ENCODE assay signal across 36 cellular contexts in the genomic region with DNA sequence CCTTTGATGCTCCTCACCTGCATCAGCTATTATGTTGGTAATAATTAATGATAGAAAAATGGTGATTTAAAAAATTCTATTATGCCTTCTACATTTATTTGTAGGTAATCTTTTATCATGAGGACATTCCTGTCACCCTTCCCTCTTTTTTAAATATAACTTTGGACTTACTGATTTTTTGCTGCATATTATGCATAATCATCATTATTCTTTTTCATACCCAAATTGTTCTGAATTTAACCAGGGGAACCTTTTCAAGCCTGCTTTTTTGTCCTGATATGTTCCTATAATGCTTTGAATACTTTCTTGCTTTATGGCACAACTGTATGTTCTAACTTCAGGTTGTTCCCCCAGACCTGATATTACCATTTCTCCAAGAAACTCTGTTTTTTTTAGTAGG.
"Had no signal": no experiment of that assay in that cellular context is flagged by ENCODE, and none has a peak within 500 bp of the region (broad histone marks: within the 10 kb centered on the region; RNA-seq: fewer than 3 reads in every experiment).

No MANE protein-coding gene starts in this region.

- H3K27ac Mint-ChIP-seq: activated B cell treated with CpG ODN at 0.5 μM for 24 hours; activated CD4-positive, alpha-beta memory T cell treated with anti-CD3 and anti-CD28 coated beads for 36 hours; activated CD8-positive, alpha-beta T cell treated with anti-CD3 and anti-CD28 coated beads for 36 hours; activated naive CD4-positive, alpha-beta T cell treated with anti-CD3 and anti-CD28 coated beads for 36 hours; activated naive CD8-positive, alpha-beta T cell treated with anti-CD3 and anti-CD28 coated beads for 36 hours; activated T-cell treated with anti-CD3 and anti-CD28 coated beads, Interleukin-2, amount 50 U/mL, for 72 hours; activated T-helper 1 cell treated with anti-CD3 and anti-CD28 coated beads, Interleukin-12 subunit alpha, Interleukin-12 subunit beta, Interleukin-2, Interleukin-4 antibody, amounts not matched to agents 30 ng/mL and 10 ng/mL and 1 ng/mL, durations not matched to agents 14 hours and 24 hours and 36 hours; activated T-helper 17 cell treated with anti-CD3 and anti-CD28 coated beads, Interleukin-2, amount 50 U/mL, for 72 hours; T-helper 1 cell treated with Interleukin-12 subunit alpha and Interleukin-12 subunit beta and Interleukin-4 antibody, amounts not matched to agents 30 μg/mL and 1 μg/mL, for 36 hours; T-helper 2 cell treated with Interferon-gamma antibody and Interleukin-4, amounts not matched to agents 5 μg/mL and 100 μg/mL, for 36 hours had no signal

- H3K9me3 ChIP-seq: body of pancreas, breast epithelium had no signal

- H3K4me3 ChIP-seq: body of pancreas, breast epithelium had no signal

- DNase-seq: activated B cell treated with CpG ODN at 0.5 μM for 24 hours; activated CD4-positive, alpha-beta memory T cell treated with anti-CD3 and anti-CD28 coated beads for 36 hours; activated CD4-positive, alpha-beta T cell treated with anti-CD3 and anti-CD28 coated beads for 4 hours; activated CD4-positive, alpha-beta T cell treated with anti-CD3 and anti-CD28 coated beads, Interleukin-2, amount 50 U/mL, for 1 hour; activated CD4-positive, alpha-beta T cell treated with anti-CD3 and anti-CD28 coated beads, Interleukin-2, amount 50 U/mL, for 4 hours; activated CD4-positive, CD25-positive, alpha-beta regulatory T cell treated with anti-CD3 and anti-CD28 coated beads, Interleukin-2, amount 50 U/mL, for 72 hours; activated CD8-positive, alpha-beta memory T cell treated with anti-CD3 and anti-CD28 coated beads, Interleukin-2, amount 50 U/mL, for 4 hours; activated CD8-positive, alpha-beta T cell treated with anti-CD3 and anti-CD28 coated beads for 36 hours; activated effector memory CD4-positive, alpha-beta T cell treated with anti-CD3 and anti-CD28 coated beads, Interleukin-2, amount 50 U/mL, for 16 hours; activated gamma-delta T cell treated with Interleukin-2 at 50 U/mL for 16 hours; activated naive CD4-positive, alpha-beta T cell; activated naive CD4-positive, alpha-beta T cell treated with anti-CD3 and anti-CD28 coated beads for 36 hours; activated naive CD4-positive, alpha-beta T cell treated with anti-CD3 and anti-CD28 coated beads, Interleukin-2, amount 50 U/mL, for 16 hours; activated naive CD8-positive, alpha-beta T cell treated with anti-CD3 and anti-CD28 coated beads for 36 hours; activated T-cell treated with anti-CD3 and anti-CD28 coated beads for 4 hours; activated T-cell treated with anti-CD3 and anti-CD28 coated beads, Interleukin-2, amount 50 U/mL, for 1 hour; activated T-cell treated with anti-CD3 and anti-CD28 coated beads, Interleukin-2, amount 50 U/mL, for 4 hours; activated T-cell treated with anti-CD3 and anti-CD28 coated beads, Interleukin-2, amount 50 U/mL, for 72 hours; amygdala; anterior cingulate cortex; body of pancreas; brain microvascular endothelial cell; central memory CD4-positive, alpha-beta T cell; T-helper 1 cell; T-helper 2 cell; T-helper 9 cell had no signal

- H3K27me3 Mint-ChIP-seq: activated B cell treated with CpG ODN at 0.5 μM for 24 hours; activated CD4-positive, alpha-beta memory T cell treated with anti-CD3 and anti-CD28 coated beads for 36 hours; activated CD8-positive, alpha-beta T cell treated with anti-CD3 and anti-CD28 coated beads for 36 hours; activated naive CD8-positive, alpha-beta T cell treated with anti-CD3 and anti-CD28 coated beads for 36 hours; activated T-helper 17 cell treated with anti-CD3 and anti-CD28 coated beads, Interleukin-2, amount 50 U/mL, for 72 hours had no signal

- H3K9me3 Mint-ChIP-seq: activated B cell treated with CpG ODN at 0.5 μM for 24 hours; activated CD4-positive, alpha-beta memory T cell treated with anti-CD3 and anti-CD28 coated beads for 36 hours; activated CD8-positive, alpha-beta T cell treated with anti-CD3 and anti-CD28 coated beads for 36 hours; activated naive CD4-positive, alpha-beta T cell treated with anti-CD3 and anti-CD28 coated beads for 36 hours; activated naive CD4-positive, alpha-beta T cell treated with anti-CD3 and anti-CD28 coated beads, Interleukin-2, amount 50 U/mL, for 72 hours; activated naive CD8-positive, alpha-beta T cell treated with anti-CD3 and anti-CD28 coated beads for 36 hours; activated T-cell treated with anti-CD3 and anti-CD28 coated beads, Interleukin-2, amount 50 U/mL, for 4 hours; activated T-cell treated with anti-CD3 and anti-CD28 coated beads, Interleukin-2, amount 50 U/mL, for 72 hours; activated T-helper 1 cell treated with anti-CD3 and anti-CD28 coated beads, Interleukin-12 subunit alpha, Interleukin-12 subunit beta, Interleukin-2, Interleukin-4 antibody, amounts not matched to agents 30 ng/mL and 10 ng/mL and 1 ng/mL, durations not matched to agents 14 hours and 24 hours and 36 hours; activated T-helper 17 cell treated with anti-CD3 and anti-CD28 coated beads, Interleukin-2, amount 50 U/mL, for 72 hours; T-helper 1 cell treated with Interleukin-12 subunit alpha and Interleukin-12 subunit beta and Interleukin-4 antibody, amounts not matched to agents 30 μg/mL and 1 μg/mL, for 36 hours; T-helper 2 cell treated with Interferon-gamma antibody and Interleukin-4, amounts not matched to agents 5 μg/mL and 100 μg/mL, for 36 hours had no signal

- H3K4me3 Mint-ChIP-seq: activated B cell treated with CpG ODN at 0.5 μM for 24 hours; activated CD4-positive, alpha-beta memory T cell treated with anti-CD3 and anti-CD28 coated beads for 36 hours; activated CD8-positive, alpha-beta T cell treated with anti-CD3 and anti-CD28 coated beads for 36 hours; activated naive CD4-positive, alpha-beta T cell treated with anti-CD3 and anti-CD28 coated beads for 36 hours; activated naive CD8-positive, alpha-beta T cell treated with anti-CD3 and anti-CD28 coated beads for 36 hours; activated T-cell treated with anti-CD3 and anti-CD28 coated beads, Interleukin-2, amount 50 U/mL, for 4 hours; activated T-cell treated with anti-CD3 and anti-CD28 coated beads, Interleukin-2, amount 50 U/mL, for 72 hours; activated T-helper 1 cell treated with anti-CD3 and anti-CD28 coated beads, Interleukin-12 subunit alpha, Interleukin-12 subunit beta, Interleukin-2, Interleukin-4 antibody, amounts not matched to agents 30 ng/mL and 10 ng/mL and 1 ng/mL, durations not matched to agents 14 hours and 24 hours and 36 hours; activated T-helper 17 cell treated with anti-CD3 and anti-CD28 coated beads, Interleukin-2, amount 50 U/mL, for 72 hours; T-helper 1 cell treated with Interleukin-12 subunit alpha and Interleukin-12 subunit beta and Interleukin-4 antibody, amounts not matched to agents 30 μg/mL and 1 μg/mL, for 36 hours; T-helper 2 cell treated with Interferon-gamma antibody and Interleukin-4, amounts not matched to agents 5 μg/mL and 100 μg/mL, for 36 hours had no signal

- H3K27ac ChIP-seq: body of pancreas, brain microvascular endothelial cell, breast epithelium, VCaP had no signal

- H3K27me3 ChIP-seq: body of pancreas, brain microvascular endothelial cell, breast epithelium had no signal

- ATAC-seq: activated CD8-positive, alpha-beta T cell treated with anti-CD3 and anti-CD28 coated beads for 36 hours; activated T-cell treated with anti-CD3 and anti-CD28 coated beads, Interleukin-2, amount 50 U/mL, for 4 hours; activated T-cell treated with anti-CD3 and anti-CD28 coated beads, Interleukin-2, amount 50 U/mL, for 72 hours; activated T-helper 17 cell treated with anti-CD3 and anti-CD28 coated beads, Interleukin-2, amount 50 U/mL, for 72 hours; body of pancreas had no signal

- FAIRE-seq: astrocyte, colon, TTC549 had no signal
